18 cellular contexts compared by ENCODE assay signal in genomic region chr13:108595416-108596257, GRCh38. TPM values are rescaled to one million over a fixed set of nuclear protein-coding genes. Genes with fewer than 3 reads are reported as not detected.
DNase-seq lines count a peak whose midpoint lies in the region; ATAC-seq and TF ChIP-seq lines count a peak whose summit lies in the region.
"Had no signal": no experiment of that assay in that cellular context is flagged by ENCODE, and none has a peak within 500 bp of the region (broad histone marks: within the 10 kb centered on the region; RNA-seq: fewer than 3 reads in every experiment).

No MANE protein-coding gene starts in this region.

- no peak overlapping the region for H2AK5ac ChIP-seq in mesendoderm (ENCODE audit: low read length)

- H3K27ac ChIP-seq in mesendoderm (ENCODE audit: low read depth, low read length) = no peak overlapping the region
- H3K27ac ChIP-seq: epithelial cell of prostate had no signal

- H3K27me3 ChIP-seq in MG63 (no peaks in the 10 kb centered on the region), mesendoderm (ENCODE audit: insufficient read depth, low read length, poor library complexity) (no peaks in the 10 kb centered on the region)

- H3K79me2 ChIP-seq in mesendoderm (ENCODE audit: control insufficient read depth, insufficient read depth, low read length) = no peaks in the 10 kb centered on the region

- no peak overlapping the region for H2BK15ac ChIP-seq in mesendoderm (replicated peaks; ENCODE audit: low read depth)

- in situ Hi-C loops in astrocyte of the cerebellum (cut with HindIII; ENCODE audit: low sequenced_read_pairs) = no loop called here

- H2BK5ac ChIP-seq in mesendoderm (ENCODE audit: low read length) = no peak overlapping the region

- H3K4me1 ChIP-seq in mesendoderm (ENCODE audit: control insufficient read depth, low read depth, low read length) = no peaks in the 10 kb centered on the region

- H3K4ac ChIP-seq in mesendoderm (ENCODE audit: low read depth, low read length) = no peak overlapping the region

- TF ChIP-seq CTCF in GM12865 (IDR thresholded peaks at IDR 0.05; ENCODE audit: insufficient read depth, low read depth, low read length, missing control alignments) (no peak), astrocyte of the cerebellum (IDR thresholded peaks at IDR 0.05; ENCODE audit: low read depth, low read length, missing control alignments) (no peak), osteocyte (IDR thresholded peaks at IDR 0.05) (no peak)

- H3K36me3 ChIP-seq in MG63 = no peaks in the 10 kb centered on the region
- H3K36me3 ChIP-seq in mesendoderm (ENCODE audit: control insufficient read depth, insufficient read depth, low read length) = no peaks in the 10 kb centered on the region

- H3K4me1 Mint-ChIP-seq in osteocyte (ENCODE audit: unreplicated experiment) = no peaks in the 10 kb centered on the region
- H3K4me1 Mint-ChIP-seq: activated naive CD8-positive, alpha-beta T cell treated with anti-CD3 and anti-CD28 coated beads for 36 hours; CD14-positive monocyte; central memory CD8-positive, alpha-beta T cell had no signal

- no peak overlapping the region for H4K5ac ChIP-seq in mesendoderm (ENCODE audit: low read length)

- H3K18ac ChIP-seq in mesendoderm (ENCODE audit: low read length) = no peak overlapping the region

- H3K27me3 Mint-ChIP-seq in osteocyte (ENCODE audit: unreplicated experiment) = peaks cover 43% of the 10 kb centered on the region
- H3K27me3 Mint-ChIP-seq: central memory CD8-positive, alpha-beta T cell had no signal

- ATAC-seq in HG03135 (IDR thresholded peaks at IDR 0.05; ENCODE audit: unreplicated experiment) (no peak), GM21825 (IDR thresholded peaks at IDR 0.05; ENCODE audit: unreplicated experiment) (no peak), HG02970 (IDR thresholded peaks at IDR 0.05; ENCODE audit: low FRiP score, unreplicated experiment) (no peak)
- ATAC-seq: activated CD8-positive, alpha-beta T cell treated with anti-CD3 and anti-CD28 coated beads, Interleukin-2, amount 10 ng/mL, durations not matched to agents 7 days and 5 days had no signal

- H4K8ac ChIP-seq in mesendoderm (ENCODE audit: low read depth, low read length) = no peak overlapping the region

- no peaks in the 10 kb centered on the region for H3K36me3 Mint-ChIP-seq in osteocyte (ENCODE audit: unreplicated experiment)
- H3K36me3 Mint-ChIP-seq: activated naive CD8-positive, alpha-beta T cell treated with anti-CD3 and anti-CD28 coated beads for 36 hours; CD14-positive monocyte had no signal

- H2BK120ac ChIP-seq in mesendoderm (ENCODE audit: low read depth, low read length) = no peak overlapping the region

- no peaks in the 10 kb centered on the region for H3K9me3 ChIP-seq in MG63

- no peak overlapping the region for H3K4me3 Mint-ChIP-seq in osteocyte (ENCODE audit: unreplicated experiment)
- H3K4me3 Mint-ChIP-seq: activated CD8-positive, alpha-beta T cell treated with anti-CD3 and anti-CD28 coated beads, Interleukin-2, amount 10 ng/mL, durations not matched to agents 7 days and 5 days; activated naive CD8-positive, alpha-beta T cell treated with anti-CD3 and anti-CD28 coated beads for 36 hours; CD14-positive monocyte; central memory CD8-positive, alpha-beta T cell had no signal

- no peak overlapping the region for H3K4me2 ChIP-seq in mesendoderm (ENCODE audit: low read length)

- no peaks in the 10 kb centered on the region for H3K9me3 Mint-ChIP-seq in osteocyte (ENCODE audit: unreplicated experiment)
- H3K9me3 Mint-ChIP-seq: activated naive CD8-positive, alpha-beta T cell treated with anti-CD3 and anti-CD28 coated beads for 36 hours had no signal

- DNase-seq in GM12865 (ENCODE audit: low read depth) (peak; percentile 14), MG63 (peak; percentile 53), astrocyte of the cerebellum (ENCODE audit: low read depth) (peak; percentile 5), mesendoderm (peak; percentile 23), osteocyte (ENCODE audit: extremely low spot score, unreplicated experiment) (no peak)
- DNase-seq: activated CD8-positive, alpha-beta T cell treated with anti-CD3 and anti-CD28 coated beads, Interleukin-2, amount 10 ng/mL, durations not matched to agents 7 days and 5 days; activated naive CD8-positive, alpha-beta T cell treated with anti-CD3 and anti-CD28 coated beads for 36 hours; DMS79 treated with DMSO at 0.1 percent for 48 hours; glutamatergic neuron; NCI-H2081 treated with DMSO at 0.1 percent for 48 hours had no signal

- no peaks in the 10 kb centered on the region for H3K79me1 ChIP-seq in mesendoderm (ENCODE audit: low read length)

- H3K23ac ChIP-seq in mesendoderm (ENCODE audit: low read length) = no peak overlapping the region

- WGBS in mesendoderm (ENCODE audit: extremely low coverage, insufficient coverage, low lambda C conversion rate) = no CpG with 5 or more reads among the region's 13 CpGs

- H3K56ac ChIP-seq in mesendoderm (ENCODE audit: low read length) = no peak overlapping the region

- H3K4me3 ChIP-seq in GM12865 (ENCODE audit: low read depth, low read length) = no peak overlapping the region
- peak overlapping the region; percentile 5 for H3K4me3 ChIP-seq in MG63
- no peak overlapping the region for H3K4me3 ChIP-seq in astrocyte of the cerebellum (ENCODE audit: low read depth, low read length)
- H3K4me3 ChIP-seq in mesendoderm (ENCODE audit: low read length) = no peak overlapping the region

- H3K27ac Mint-ChIP-seq in osteocyte (ENCODE audit: unreplicated experiment) = no peak overlapping the region
- H3K27ac Mint-ChIP-seq: activated CD8-positive, alpha-beta T cell treated with anti-CD3 and anti-CD28 coated beads, Interleukin-2, amount 10 ng/mL, durations not matched to agents 7 days and 5 days; activated naive CD8-positive, alpha-beta T cell treated with anti-CD3 and anti-CD28 coated beads for 36 hours; CD14-positive monocyte had no signal

- no peak overlapping the region for H3K9ac ChIP-seq in mesendoderm (ENCODE audit: low read length)

RNA-seq across cellular contexts. Expression of gene MYO16, which starts 33.8 kb away (rescaled TPM):
- total RNA-seq in MG63 (2014; rRNA removed; shearing (Covaris generic); ENCODE audit: low replicate concordance) = 0.36 TPM in 1 of 2 replicates, not detected in the other
- 0.03 TPM for polyA plus RNA-seq in mesendoderm (2013, experiment 1 of 2)
- 0.13 TPM for polyA plus RNA-seq in mesendoderm (2013, experiment 2 of 2)
- 0.13 and 0.16 TPM in 2 replicates for total RNA-seq in osteocyte
- total RNA-seq: activated CD8-positive, alpha-beta T cell treated with anti-CD3 and anti-CD28 coated beads, Interleukin-2, amount 10 ng/mL, durations not matched to agents 7 days and 5 days; activated naive CD8-positive, alpha-beta T cell treated with anti-CD3 and anti-CD28 coated beads for 36 hours; LHCN-M2; T-helper 2 cell treated with Interferon-gamma antibody and Interleukin-4, amounts not matched to agents 100 ng/mL and 5 ng/mL, for 36 hours had no signal
- polyA plus RNA-seq: CD14-positive monocyte had no signal
